1 cellular context compared by ENCODE assay signal in genomic region chr16:88783391-88784073, GRCh38.
TF ChIP-seq lines count a peak whose summit lies in the region.

No MANE protein-coding gene starts in this region.

TF ChIP-seq in HepG2, 621 proteins besides CTCF, POLR2A, EP300 and RAD21 (continues in another document):
- TF ChIP-seq ZFX (CRISPR knock-in tag; IDR thresholded peaks at IDR 0.05; ENCODE audit: low read depth), result peak; percentile 75
- no peak for TF ChIP-seq ZKSCAN5 (CRISPR knock-in tag; IDR thresholded peaks at IDR 0.05)
- no peak for TF ChIP-seq DNMT3B (CRISPR knock-in tag; conservative IDR thresholded peaks at IDR 0.05)
- no peak for TF ChIP-seq SRF (IDR thresholded peaks at IDR 0.05; ENCODE audit: low read depth, low read length)
- no peak for TF ChIP-seq ZNF530 (CRISPR knock-in tag; IDR thresholded peaks at IDR 0.05; ENCODE audit: low read depth)
- no peak for TF ChIP-seq ZNF446 (CRISPR knock-in tag; IDR thresholded peaks at IDR 0.05)
- TF ChIP-seq ZFP91 (CRISPR knock-in tag; IDR thresholded peaks at IDR 0.05; ENCODE audit: borderline replicate concordance), result peak; percentile 64; the same call in 1 of the 2 replicates
- TF ChIP-seq TFDP1 (CRISPR knock-in tag; IDR thresholded peaks at IDR 0.05; ENCODE audit: borderline replicate concordance), result no peak
- TF ChIP-seq SNAI1 (CRISPR knock-in tag; IDR thresholded peaks at IDR 0.05; ENCODE audit: borderline replicate concordance), result peak; percentile 37; the same call in 1 of the 2 replicates
- no peak for TF ChIP-seq CREB1 (IDR thresholded peaks at IDR 0.05)
- TF ChIP-seq CREB1 (CRISPR knock-in tag; IDR thresholded peaks at IDR 0.05), result no peak
- TF ChIP-seq PHB2 (IDR thresholded peaks at IDR 0.05; ENCODE audit: partially characterized antibody), result no peak
- TF ChIP-seq ZNF12 (CRISPR knock-in tag; IDR thresholded peaks at IDR 0.05), result no peak
- no peak for TF ChIP-seq ATF3 (CRISPR knock-in tag; IDR thresholded peaks at IDR 0.05)
- TF ChIP-seq SP2 (CRISPR knock-in tag; IDR thresholded peaks at IDR 0.05), result no peak
- TF ChIP-seq TRAFD1 (CRISPR knock-in tag; IDR thresholded peaks at IDR 0.05; ENCODE audit: borderline replicate concordance), result no peak
- TF ChIP-seq PBX2 (CRISPR knock-in tag; IDR thresholded peaks at IDR 0.05), result no peak
- no peak for TF ChIP-seq NR2F2 (IDR thresholded peaks at IDR 0.05; ENCODE audit: borderline replicate concordance, low read depth)
- no peak for TF ChIP-seq GLMP (CRISPR knock-in tag; IDR thresholded peaks at IDR 0.05; ENCODE audit: borderline replicate concordance)
- TF ChIP-seq CERS6 (CRISPR knock-in tag; IDR thresholded peaks at IDR 0.05), result no peak
- TF ChIP-seq ZNF660 (CRISPR knock-in tag; IDR thresholded peaks at IDR 0.05; ENCODE audit: borderline replicate concordance, low read depth), result no peak
- TF ChIP-seq SUZ12 (IDR thresholded peaks at IDR 0.05; ENCODE audit: low read depth, low read length), result no peak
- TF ChIP-seq ATM (IDR thresholded peaks at IDR 0.05; ENCODE audit: borderline replicate concordance), result no peak
- TF ChIP-seq ZNF597 (CRISPR knock-in tag; IDR thresholded peaks at IDR 0.05), result no peak
- no peak for TF ChIP-seq GLI4 (CRISPR knock-in tag; IDR thresholded peaks at IDR 0.05; ENCODE audit: borderline replicate concordance)
- no peak for TF ChIP-seq ETS1 (CRISPR knock-in tag; IDR thresholded peaks at IDR 0.05)
- TF ChIP-seq CSRNP2 (CRISPR knock-in tag; conservative IDR thresholded peaks at IDR 0.05; ENCODE audit: low read depth), result no peak
- TF ChIP-seq IKZF1 (IDR thresholded peaks at IDR 0.05), result no peak
- TF ChIP-seq SIN3A (IDR thresholded peaks at IDR 0.05; ENCODE audit: borderline replicate concordance, low read depth, low read length), result no peak; the same call in 1 of the 2 replicates
- no peak for TF ChIP-seq NFIB (CRISPR knock-in tag; IDR thresholded peaks at IDR 0.05; ENCODE audit: borderline replicate concordance)
- no peak for TF ChIP-seq SRSF4 (IDR thresholded peaks at IDR 0.05; ENCODE audit: low read depth, low read length, poor library complexity, severe bottlenecking)
- no peak for TF ChIP-seq ZFP1 (CRISPR knock-in tag; IDR thresholded peaks at IDR 0.05)
- TF ChIP-seq ATF5 (CRISPR knock-in tag; IDR thresholded peaks at IDR 0.05; ENCODE audit: low read depth), result no peak
- no peak for TF ChIP-seq U2AF2 (IDR thresholded peaks at IDR 0.05; ENCODE audit: low read depth, low read length)
- TF ChIP-seq KMT2A (CRISPR knock-in tag; IDR thresholded peaks at IDR 0.05), result peak; percentile 56; the same call in 1 of the 2 replicates
- peak; percentile 6; the same call in 1 of the 2 replicates for TF ChIP-seq KAT7 (CRISPR knock-in tag; IDR thresholded peaks at IDR 0.05; ENCODE audit: borderline replicate concordance)
- no peak for TF ChIP-seq TEAD3 (CRISPR knock-in tag; optimal IDR thresholded peaks at IDR 0.05; ENCODE audit: borderline replicate concordance)
- no peak for TF ChIP-seq NRL (CRISPR knock-in tag; IDR thresholded peaks at IDR 0.05; ENCODE audit: borderline replicate concordance)
- TF ChIP-seq ZNF335 (CRISPR knock-in tag; IDR thresholded peaks at IDR 0.05), result no peak
- TF ChIP-seq KDM1A (CRISPR knock-in tag; IDR thresholded peaks at IDR 0.05), result no peak
- no peak for TF ChIP-seq ZUFSP (CRISPR knock-in tag; IDR thresholded peaks at IDR 0.05; ENCODE audit: borderline replicate concordance)
- TF ChIP-seq ZFP37 (CRISPR knock-in tag; IDR thresholded peaks at IDR 0.05; ENCODE audit: borderline replicate concordance), result no peak
- no peak for TF ChIP-seq CREM (IDR thresholded peaks at IDR 0.05)
- no peak for TF ChIP-seq CREM (CRISPR knock-in tag; IDR thresholded peaks at IDR 0.05)
- TF ChIP-seq ZNF501 (CRISPR knock-in tag; IDR thresholded peaks at IDR 0.05), result peak; percentile 89
- TF ChIP-seq RFX3 (CRISPR knock-in tag; IDR thresholded peaks at IDR 0.05), result no peak
- no peak for TF ChIP-seq ZNF562 (CRISPR knock-in tag; IDR thresholded peaks at IDR 0.05; ENCODE audit: borderline replicate concordance)
- no peak for TF ChIP-seq TRIM24 (CRISPR knock-in tag; IDR thresholded peaks at IDR 0.05)
- no peak for TF ChIP-seq CBX2 (IDR thresholded peaks at IDR 0.05; ENCODE audit: low read depth, low read length)
- no peak for TF ChIP-seq CBX2 (CRISPR knock-in tag; IDR thresholded peaks at IDR 0.05; ENCODE audit: low read depth)
- peak; percentile 2; the same call in 1 of the 2 replicates for TF ChIP-seq MAX (IDR thresholded peaks at IDR 0.05)
- no peak for TF ChIP-seq TGIF2 (CRISPR knock-in tag; IDR thresholded peaks at IDR 0.05)
- no peak for TF ChIP-seq JUN (CRISPR knock-in tag; IDR thresholded peaks at IDR 0.05)
- no peak for TF ChIP-seq ZNF451 (CRISPR knock-in tag; IDR thresholded peaks at IDR 0.05)
- no peak for TF ChIP-seq TAF1 (CRISPR knock-in tag; IDR thresholded peaks at IDR 0.05)
- peak; percentile 49; the same call in 1 of the 2 replicates for TF ChIP-seq NFATC3 (CRISPR knock-in tag; IDR thresholded peaks at IDR 0.05)
